Comparison of ENCODE assay signal across 10 cellular contexts in genomic region chr17:78129385-78130079, GRCh38. TPM values are rescaled to one million over a fixed set of nuclear protein-coding genes. Genes with fewer than 3 reads are reported as not detected.
DNase-seq lines count a peak whose midpoint lies in the region; ATAC-seq and TF ChIP-seq lines count a peak whose summit lies in the region.
"Had no signal": no experiment of that assay in that cellular context is flagged by ENCODE, and none has a peak within 500 bp of the region (broad histone marks: within the 10 kb centered on the region; RNA-seq: fewer than 3 reads in every experiment).

No MANE protein-coding gene starts in this region.

- intact Hi-C loops in head of caudate nucleus (cut with DNase I): loop anchor here (5.0 kb wide), 1 partner anchor 43 kb away; no protein-coding TSS in a partner anchor

- no peaks in the 10 kb centered on the region for H3K9me3 ChIP-seq in SK-N-MC (ENCODE audit: low read depth, low read length)

- peak overlapping the region; percentile 96 to 99 for H3K27ac Mint-ChIP-seq in effector memory CD8-positive, alpha-beta T cell
- no peak overlapping the region for H3K27ac Mint-ChIP-seq in progenitor cell of endocrine pancreas

- H3K9ac ChIP-seq in SK-N-MC (ENCODE audit: insufficient read length): peak overlapping the region; percentile 61

- peaks cover 47 to 60% of the 10 kb centered on the region in 2 donors for H3K4me1 Mint-ChIP-seq in effector memory CD8-positive, alpha-beta T cell (ENCODE audit: low read depth in 2 of 2)
- H3K4me1 Mint-ChIP-seq in progenitor cell of endocrine pancreas (ENCODE audit: low read depth): peaks cover 8% of the 10 kb centered on the region

- no peak for DNase-seq in GM12864 (ENCODE audit: low read depth)
- DNase-seq in SK-N-MC (ENCODE audit: low read depth, low spot score): no peak
- DNase-seq in effector memory CD8-positive, alpha-beta T cell: peak; percentile 41 to 48 (median 42)
- DNase-seq in progenitor cell of endocrine pancreas (ENCODE audit: low spot score, unreplicated experiment): no peak
- no peak for DNase-seq in NCI-H2171 (lab: John Stamatoyannopoulos, UW)
- DNase-seq in head of caudate nucleus: no peak
- no peak for DNase-seq in AG08395 (ENCODE audit: low spot score)
- DNase-seq: activated CD4-positive, CD25-positive, alpha-beta regulatory T cell treated with anti-CD3 and anti-CD28 coated beads, Interleukin-2, amount 50 U/mL, for 72 hours; foreskin melanocyte had no signal

- H3K4me3 ChIP-seq in GM12864 (ENCODE audit: low read depth, low read length): peak overlapping the region; percentile 82
- H3K4me3 ChIP-seq in SK-N-MC: peak overlapping the region; percentile 94

- no peaks in the 10 kb centered on the region for H3K27me3 Mint-ChIP-seq in effector memory CD8-positive, alpha-beta T cell
- peaks cover 21% of the 10 kb centered on the region for H3K27me3 Mint-ChIP-seq in progenitor cell of endocrine pancreas

- peaks cover 92% of the 10 kb centered on the region for H3K36me3 Mint-ChIP-seq in effector memory CD8-positive, alpha-beta T cell (ENCODE audit: insufficient read depth)
- no peaks in the 10 kb centered on the region for H3K36me3 Mint-ChIP-seq in progenitor cell of endocrine pancreas (ENCODE audit: insufficient read depth)

- H3K36me3 ChIP-seq in SK-N-MC (ENCODE audit: insufficient read depth, low read length): no peaks in the 10 kb centered on the region

- H3K27ac ChIP-seq in SK-N-MC: no peak overlapping the region

- peak overlapping the region; percentile 99 to 100 for H3K4me3 Mint-ChIP-seq in effector memory CD8-positive, alpha-beta T cell
- H3K4me3 Mint-ChIP-seq in progenitor cell of endocrine pancreas (ENCODE audit: low read depth): peak overlapping the region; percentile 81

- H3K9me3 Mint-ChIP-seq in effector memory CD8-positive, alpha-beta T cell: no peaks in the 10 kb centered on the region
- no peaks in the 10 kb centered on the region for H3K9me3 Mint-ChIP-seq in progenitor cell of endocrine pancreas (ENCODE audit: low read depth)

- TF ChIP-seq CTCF in GM12864 (IDR thresholded peaks at IDR 0.05; ENCODE audit: low read depth, low read length, missing control alignments) (no peak), progenitor cell of endocrine pancreas (IDR thresholded peaks at IDR 0.05; ENCODE audit: unreplicated experiment) (no peak)

- ATAC-seq in effector memory CD8-positive, alpha-beta T cell (replicated peaks): no peak
- ATAC-seq in GM19023 (IDR thresholded peaks at IDR 0.05; ENCODE audit: unreplicated experiment): no peak

RNA-seq across cellular contexts. Expression of gene TMC6, which starts 1.0 kb away (rescaled TPM):
- total RNA-seq in progenitor cell of endocrine pancreas: 125 and 134 TPM in 2 replicates

RNA-seq across cellular contexts. Expression of gene TMC8, which starts 1.0 kb away (rescaled TPM):
- 0.12 and 0.58 TPM in 2 replicates for total RNA-seq in progenitor cell of endocrine pancreas

RNA-seq across cellular contexts. Expression of gene C17orf99, which starts 16.7 kb away (rescaled TPM):
- total RNA-seq in progenitor cell of endocrine pancreas: not detected in 2 replicates

RNA-seq across cellular contexts. Expression of gene SYNGR2, which starts 38.8 kb away (rescaled TPM):
- 50.5 and 51.5 TPM in 2 replicates for total RNA-seq in progenitor cell of endocrine pancreas

RNA-seq across cellular contexts. Expression of gene TK1, which starts 57.3 kb away (rescaled TPM):
- total RNA-seq in progenitor cell of endocrine pancreas: 27.9 and 29.1 TPM in 2 replicates

Comparison
In these comparisons a context has a peak if more than half of its experiments do, and no peak if none do; other contexts are left out.
1. DNase-seq: peak in effector memory CD8-positive, alpha-beta T cell (3 of 3); none in GM12864 (single experiment), SK-N-MC (single experiment), progenitor cell of endocrine pancreas (single experiment), NCI-H2171 (single experiment), head of caudate nucleus (0 of 42) and AG08395 (single experiment).